Comparison of ENCODE assay signal across 8 cellular contexts in the genomic region with DNA sequence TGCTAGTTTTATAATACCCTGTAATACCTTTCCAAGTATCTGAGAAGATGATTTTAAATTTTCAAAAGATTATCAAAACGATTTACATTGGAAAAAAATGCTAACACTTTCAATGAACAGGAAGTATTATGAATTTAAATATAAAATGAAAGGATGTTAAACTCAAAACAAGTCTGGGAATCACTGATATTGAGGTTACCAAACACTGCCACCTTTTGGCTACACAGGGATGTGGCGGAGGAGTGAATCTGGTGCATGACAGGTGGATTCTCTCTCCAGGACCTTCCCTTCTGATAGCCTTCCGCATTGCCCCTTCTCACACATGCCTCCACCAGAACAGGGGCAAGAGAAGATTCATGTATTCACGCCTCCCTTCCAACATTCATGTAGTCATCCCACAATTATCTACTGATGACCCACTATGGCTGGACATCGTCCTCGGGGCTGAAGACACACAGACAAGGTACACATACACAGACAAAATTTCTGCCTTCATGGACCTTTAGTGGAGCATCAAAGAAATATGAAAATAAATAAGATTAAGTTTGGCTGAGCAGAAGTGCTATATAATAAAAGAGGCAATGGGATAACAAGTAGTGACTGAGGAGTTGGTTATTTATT. TPM values are rescaled to one million over a fixed set of nuclear protein-coding genes. Genes with fewer than 3 reads are reported as not detected.
DNase-seq lines count a peak whose midpoint lies in the region; ATAC-seq, FAIRE-seq and TF ChIP-seq lines count a peak whose summit lies in the region.

No MANE protein-coding gene starts in this region.

- FAIRE-seq in A204.1 (lab: Jason Lieb, UNC), result peak; percentile 60

- peak; percentile 67 for TF ChIP-seq CTCF in upper lobe of right lung (IDR thresholded peaks at IDR 0.05)

- H3K4me3 ChIP-seq in upper lobe of right lung, result no peak overlapping the region

- no peaks in the 10 kb centered on the region for H3K4me1 ChIP-seq in upper lobe of right lung

- no peaks in the 10 kb centered on the region for H3K9me3 ChIP-seq in upper lobe of right lung

- DNase-seq in GM03348 (ENCODE audit: low spot score), result peak; percentile 56
- peak; percentile 55 for DNase-seq in NCI-H69 (lab: John Stamatoyannopoulos, UW)
- peak; percentile 40 for DNase-seq in astrocyte of the hippocampus (ENCODE audit: low read depth, low spot score)
- DNase-seq in kidney glomerular epithelial cell (lab: John Stamatoyannopoulos, UW), result peak; percentile 9
- no peak for DNase-seq in upper lobe of right lung
- DNase-seq in globus pallidus (ENCODE audit: low spot score), result no peak

- intact Hi-C loops in upper lobe of right lung (cut with DNase I), result no loop called here

- ATAC-seq in upper lobe of right lung (peak; percentile 76), GM19455 (IDR thresholded peaks at IDR 0.05; ENCODE audit: unreplicated experiment) (no peak)

- H3K27me3 ChIP-seq in upper lobe of right lung, result no peaks in the 10 kb centered on the region

- H3K36me3 ChIP-seq in upper lobe of right lung, result peaks cover 14% of the 10 kb centered on the region

- H3K27ac ChIP-seq in upper lobe of right lung, result no peak overlapping the region

RNA-seq across cellular contexts. Expression of a gene that starts 34.7 kb away (rescaled TPM):
- 77.5 TPM for total RNA-seq in upper lobe of right lung

RNA-seq across cellular contexts. Expression of a gene that starts 55.1 kb away (rescaled TPM):
- total RNA-seq in upper lobe of right lung, result 116 TPM

Comparison
In these comparisons a context has a peak if more than half of its experiments do, and no peak if none do; other contexts are left out.
1. DNase-seq: peak in GM03348 (single experiment), NCI-H69 (single experiment), astrocyte of the hippocampus (single experiment) and kidney glomerular epithelial cell (single experiment); none in upper lobe of right lung (single experiment) and globus pallidus (single experiment).